In genomic region chr21:33552093-33552998, GRCh38 we compare ENCODE assay signal across 16 cellular contexts. TPM values are rescaled to one million over a fixed set of nuclear protein-coding genes. Genes with fewer than 3 reads are reported as not detected.
DNase-seq lines count a peak whose midpoint lies in the region; ATAC-seq and TF ChIP-seq lines count a peak whose summit lies in the region.
"Had no signal": no experiment of that assay in that cellular context is flagged by ENCODE, and none has a peak within 500 bp of the region (broad histone marks: within the 10 kb centered on the region; RNA-seq: fewer than 3 reads in every experiment).

No MANE protein-coding gene starts in this region.

- peaks cover 82% of the 10 kb centered on the region for H3K36me3 ChIP-seq in CD4-positive, CD25-positive, alpha-beta regulatory T cell (ENCODE audit: control insufficient read depth, insufficient read depth, low read length)
- H3K36me3 ChIP-seq in lower lobe of right lung = peaks cover 98% of the 10 kb centered on the region

- no peak overlapping the region for H3K4me3 ChIP-seq in CD4-positive, CD25-positive, alpha-beta regulatory T cell (ENCODE audit: low read depth, low read length)
- no peak overlapping the region for H3K4me3 ChIP-seq in lower lobe of right lung

- H3K9me3 Mint-ChIP-seq in CD4-positive, CD25-positive, alpha-beta regulatory T cell = no peaks in the 10 kb centered on the region
- H3K9me3 Mint-ChIP-seq in activated B cell treated with CpG ODN at 0.5 μM for 24 hours = peaks cover 3% of the 10 kb centered on the region
- H3K9me3 Mint-ChIP-seq: activated T-helper 1 cell treated with anti-CD3 and anti-CD28 coated beads, Interleukin-12 subunit alpha, Interleukin-12 subunit beta, Interleukin-2, Interleukin-4 antibody, amounts not matched to agents 30 ng/mL and 10 ng/mL and 1 ng/mL, durations not matched to agents 14 hours and 24 hours and 36 hours; T-helper 1 cell treated with Interleukin-12 subunit alpha and Interleukin-12 subunit beta and Interleukin-4 antibody, amounts not matched to agents 30 μg/mL and 1 μg/mL, for 36 hours had no signal

- no peaks in the 10 kb centered on the region for H3K27me3 ChIP-seq in CD4-positive, CD25-positive, alpha-beta regulatory T cell (ENCODE audit: control insufficient read depth, insufficient read depth, low read length)
- H3K27me3 ChIP-seq in lower lobe of right lung (ENCODE audit: low read depth) = no peaks in the 10 kb centered on the region

- peaks cover 11% of the 10 kb centered on the region for H3K4me1 ChIP-seq in CD4-positive, CD25-positive, alpha-beta regulatory T cell (ENCODE audit: control insufficient read depth, insufficient read depth, low read length, poor library complexity, severe bottlenecking)
- peaks cover 20% of the 10 kb centered on the region for H3K4me1 ChIP-seq in lower lobe of right lung
- H3K4me1 ChIP-seq: parathyroid adenoma had no signal

- intact Hi-C loops in activated B cell treated with CpG ODN at 0.5 μM for 24 hours (cut with micrococcal nuclease) = no loop called here
- intact Hi-C loops in lower lobe of right lung (cut with DNase I) = no loop called here

- peaks cover 60% of the 10 kb centered on the region for H3K36me3 Mint-ChIP-seq in CD4-positive, CD25-positive, alpha-beta regulatory T cell
- peaks cover 86% of the 10 kb centered on the region for H3K36me3 Mint-ChIP-seq in activated B cell treated with CpG ODN at 0.5 μM for 24 hours (ENCODE audit: low read depth)

- H3K4me1 Mint-ChIP-seq in CD4-positive, CD25-positive, alpha-beta regulatory T cell = peaks cover 36 to 71% (median 52%) of the 10 kb centered on the region in 4 donors
- peaks cover 27% of the 10 kb centered on the region for H3K4me1 Mint-ChIP-seq in activated B cell treated with CpG ODN at 0.5 μM for 24 hours

- H3K27ac ChIP-seq in CD4-positive, CD25-positive, alpha-beta regulatory T cell (ENCODE audit: insufficient read depth, low read length, poor library complexity, severe bottlenecking) = no peak overlapping the region
- no peak overlapping the region for H3K27ac ChIP-seq in lower lobe of right lung
- H3K27ac ChIP-seq: HL-60, parathyroid adenoma had no signal

- POLR2A ChIA-PET in activated B cell treated with CpG ODN at 0.5 μM for 24 hours (lab: Charles Lee) = interaction anchor here (1.2 to 2.3 kb wide), 3 partner anchors 9 to 61 kb away, joined by 3 to 7 read pairs (median 5); partner anchors contain the start of genes DNAJC28, DONSON and SON

- DNase-seq in CD4-positive, CD25-positive, alpha-beta regulatory T cell = no peak
- DNase-seq in ELR (ENCODE audit: low read depth) (peak; percentile 16), activated B cell treated with CpG ODN at 0.5 μM for 24 hours (no peak), lower lobe of right lung (no peak), NCI-H2081 (lab: John Stamatoyannopoulos, UW) (no peak), Ammon's horn (ENCODE audit: low spot score) (no peak)
- DNase-seq in activated CD8-positive, alpha-beta memory T cell treated with anti-CD3 and anti-CD28 coated beads, Interleukin-2, amount 50 U/mL, for 4 hours = no peak
- DNase-seq: activated CD4-positive, CD25-positive, alpha-beta regulatory T cell treated with anti-CD3 and anti-CD28 coated beads, Interleukin-2, amount 50 U/mL, for 72 hours; amygdala; NCI-H1694; NCI-H526 treated with DMSO at 0.1 percent for 48 hours had no signal

- ATAC-seq in CD4-positive, CD25-positive, alpha-beta regulatory T cell (ENCODE audit: low read depth in 2 of 2) = no peak
- ATAC-seq in activated B cell treated with CpG ODN at 0.5 μM for 24 hours (ENCODE audit: low read depth) (peak; percentile 7), lower lobe of right lung (peak; percentile 5 to 13), HG03342 (IDR thresholded peaks at IDR 0.05; ENCODE audit: unreplicated experiment) (no peak)

- no peak for TF ChIP-seq CTCF in activated B cell treated with CpG ODN at 0.5 μM for 24 hours (IDR thresholded peaks at IDR 0.05)
- no peak for TF ChIP-seq CTCF in lower lobe of right lung (IDR thresholded peaks at IDR 0.05)

- CTCF ChIA-PET in activated B cell treated with CpG ODN at 0.5 μM for 24 hours (lab: Charles Lee) = no interaction called here

- H3K9me3 ChIP-seq in CD4-positive, CD25-positive, alpha-beta regulatory T cell (ENCODE audit: control insufficient read depth in 2 of 2, low read length in 2 of 2) = no peaks in the 10 kb centered on the region
- no peaks in the 10 kb centered on the region for H3K9me3 ChIP-seq in lower lobe of right lung

- no peaks in the 10 kb centered on the region for H3K27me3 Mint-ChIP-seq in CD4-positive, CD25-positive, alpha-beta regulatory T cell
- no peaks in the 10 kb centered on the region for H3K27me3 Mint-ChIP-seq in activated B cell treated with CpG ODN at 0.5 μM for 24 hours

- peak overlapping the region in 2 of 4 donors; percentile 19 to 54 for H3K4me3 Mint-ChIP-seq in CD4-positive, CD25-positive, alpha-beta regulatory T cell
- H3K4me3 Mint-ChIP-seq in activated B cell treated with CpG ODN at 0.5 μM for 24 hours = no peak overlapping the region
- H3K4me3 Mint-ChIP-seq: activated T-helper 1 cell treated with anti-CD3 and anti-CD28 coated beads, Interleukin-12 subunit alpha, Interleukin-12 subunit beta, Interleukin-2, Interleukin-4 antibody, amounts not matched to agents 30 ng/mL and 10 ng/mL and 1 ng/mL, durations not matched to agents 14 hours and 24 hours and 36 hours; T-helper 1 cell treated with Interleukin-12 subunit alpha and Interleukin-12 subunit beta and Interleukin-4 antibody, amounts not matched to agents 30 μg/mL and 1 μg/mL, for 36 hours had no signal

- H3K27ac Mint-ChIP-seq in CD4-positive, CD25-positive, alpha-beta regulatory T cell = peak overlapping the region in 2 of 3 donors; percentile 32 to 67
- no peak overlapping the region for H3K27ac Mint-ChIP-seq in activated B cell treated with CpG ODN at 0.5 μM for 24 hours
- H3K27ac Mint-ChIP-seq: activated T-helper 1 cell treated with anti-CD3 and anti-CD28 coated beads, Interleukin-12 subunit alpha, Interleukin-12 subunit beta, Interleukin-2, Interleukin-4 antibody, amounts not matched to agents 30 ng/mL and 10 ng/mL and 1 ng/mL, durations not matched to agents 14 hours and 24 hours and 36 hours; T-helper 1 cell treated with Interleukin-12 subunit alpha and Interleukin-12 subunit beta and Interleukin-4 antibody, amounts not matched to agents 30 μg/mL and 1 μg/mL, for 36 hours had no signal

RNA-seq across cellular contexts. Expression of gene SON, which starts 9.5 kb away (rescaled TPM):
- 358 TPM for total RNA-seq in CD4-positive, CD25-positive, alpha-beta regulatory T cell
- polyA plus RNA-seq in CD4-positive, CD25-positive, alpha-beta regulatory T cell = 100 to 1,000 TPM; 429 to 518 (median 444) TPM
- 429 and 474 TPM in 2 replicates for total RNA-seq in activated B cell treated with CpG ODN at 0.5 μM for 24 hours
- 322 TPM for total RNA-seq in lower lobe of right lung

RNA-seq across cellular contexts. Expression of gene GART, which starts 10.4 kb away (rescaled TPM):
- 44.0 TPM for total RNA-seq in CD4-positive, CD25-positive, alpha-beta regulatory T cell
- polyA plus RNA-seq in CD4-positive, CD25-positive, alpha-beta regulatory T cell = 10 to 100 TPM; 45.5 to 63.9 (median 52.1) TPM
- total RNA-seq in activated B cell treated with CpG ODN at 0.5 μM for 24 hours (99.1 and 106 TPM in 2 replicates), lower lobe of right lung (53.8 TPM)

RNA-seq across cellular contexts. Expression of gene DONSON, which starts 36.1 kb away (rescaled TPM):
- 15.2 TPM for total RNA-seq in CD4-positive, CD25-positive, alpha-beta regulatory T cell
- polyA plus RNA-seq in CD4-positive, CD25-positive, alpha-beta regulatory T cell = 1 to 10 TPM; 4.2 to 5.1 (median 4.9) TPM
- total RNA-seq in activated B cell treated with CpG ODN at 0.5 μM for 24 hours (4.4 and 4.7 TPM in 2 replicates), lower lobe of right lung (5.0 TPM)

Comparison
In these comparisons a context has a peak if more than half of its experiments do, and no peak if none do; other contexts are left out.
1. ATAC-seq: peak in activated B cell treated with CpG ODN at 0.5 μM for 24 hours (single experiment) and lower lobe of right lung (2 of 2); none in CD4-positive, CD25-positive, alpha-beta regulatory T cell (0 of 2) and HG03342 (single experiment).